In genomic region chr14:47674546-47675238, GRCh38 we compare ENCODE assay signal across 12 cellular contexts. TPM values are rescaled to one million over a fixed set of nuclear protein-coding genes. Genes with fewer than 3 reads are reported as not detected.
DNase-seq lines count a peak whose midpoint lies in the region; ATAC-seq, FAIRE-seq and TF ChIP-seq lines count a peak whose summit lies in the region.
"Had no signal": no experiment of that assay in that cellular context is flagged by ENCODE, and none has a peak within 500 bp of the region (broad histone marks: within the 10 kb centered on the region; RNA-seq: fewer than 3 reads in every experiment).

No MANE protein-coding gene starts in this region.

- H3K36me3 ChIP-seq in H1 (ENCODE audit: control insufficient read depth in 2 of 4, insufficient read depth in 4 of 4, low read length in 3 of 4) = no peaks in the 10 kb centered on the region
- H3K36me3 ChIP-seq: pancreas had no signal

- CTCF ChIA-PET in H1 (lab: Charles Lee; ENCODE audit: partially characterized antibody) = no interaction called here

- TF ChIP-seq EP300 in H1 (IDR thresholded peaks at IDR 0.05; ENCODE audit: borderline replicate concordance in 1 of 2, low read depth in 2 of 2, low read length in 2 of 2) = no peak

- ATAC-seq in GM19455 (IDR thresholded peaks at IDR 0.05; ENCODE audit: unreplicated experiment) (no peak), natural killer cell (no peak)

- H3K27me3 Mint-ChIP-seq in nephron progenitor cell (ENCODE audit: low read depth, poor library complexity) (peaks cover 74% of the 10 kb centered on the region), natural killer cell (ENCODE audit: low read depth in 2 of 2) (peaks cover 11 to 26% of the 10 kb centered on the region in 2 donors)

- DNase-seq in ACHN (peak; percentile 36), HPDE6-E6E7 (ENCODE audit: extremely low spot score) (peak; percentile 3), H1 (ENCODE audit: low read depth in 1 of 2, low spot score in 2 of 2) (peak in 1 of 2 experiments; percentile 75), nephron progenitor cell (peak; percentile 62), natural killer cell (no peak), erythroblast (lab: John Stamatoyannopoulos, UW) (no peak), NCI-H146 treated with DMSO at 0.1 percent for 48 hours (lab: John Stamatoyannopoulos, UW; ENCODE audit: unreplicated experiment) (no peak)
- DNase-seq: DND-41; OCI-M1; stimulated activated naive CD8-positive, alpha-beta T cell treated with anti-CD3 and anti-CD28 coated beads, Interleukin-15, Interleukin-2, amounts not matched to agents 100 U/mL and 50 U/mL, for 24 hours had no signal

- peaks cover 27% of the 10 kb centered on the region for H3K4me1 Mint-ChIP-seq in nephron progenitor cell
- H3K4me1 Mint-ChIP-seq in natural killer cell = no peaks in the 10 kb centered on the region

- H4K5ac ChIP-seq in H1 (ENCODE audit: insufficient read length, low read depth, low read length) = no peak overlapping the region

- 0 out of 2 replicates have a peak overlapping the region, but pooled peaks have one; percentile 65 for H2BK15ac ChIP-seq in H1 (ENCODE audit: low read length)

- H3K4me1 ChIP-seq in H1 (replicated peaks in 1 of 4; ENCODE audit: control insufficient read depth in 3 of 4, insufficient read depth in 4 of 4, low read length in 3 of 4) = peaks cover 0 to 6% (median 0%) of the 10 kb centered on the region in 4 experiments; a peak in 3 of 7 replicates
- H3K4me1 ChIP-seq: pancreas had no signal

- TF ChIP-seq CTCF in H1 (IDR thresholded peaks at IDR 0.05; ENCODE audit: control extremely low read depth in 1 of 3, insufficient read depth in 1 of 3, low read depth in 1 of 3, low read length in 3 of 3) = no peak
- TF ChIP-seq CTCF in nephron progenitor cell (IDR thresholded peaks at IDR 0.05) = no peak
- TF ChIP-seq CTCF in natural killer cell (IDR thresholded peaks at IDR 0.05) = no peak

- no peak for TF ChIP-seq RAD21 in H1 (IDR thresholded peaks at IDR 0.05 in 1 of 2, conservative IDR thresholded peaks at IDR 0.05 in 1 of 2; ENCODE audit: low read depth in 2 of 2, low read length in 2 of 2)

- H2BK12ac ChIP-seq in H1 (ENCODE audit: low read depth, low read length) = peak overlapping the region; percentile 69; the same call in 1 of the 2 replicates

- peaks cover 3 to 6% of the 10 kb centered on the region in 2 experiments for H4K20me1 ChIP-seq in H1 (replicated peaks in 1 of 2; ENCODE audit: control insufficient read depth in 1 of 2, insufficient read depth in 2 of 2, low read length in 2 of 2)

- H3K4me2 ChIP-seq in H1 (ENCODE audit: insufficient read depth in 1 of 2, low read depth in 2 of 2, low read length in 2 of 2) = peak overlapping the region; percentile 93 to 100

- no peak overlapping the region for H3K23ac ChIP-seq in H1 (ENCODE audit: insufficient read length)

- no peak for FAIRE-seq in H1 (lab: Jason Lieb, UNC)
- FAIRE-seq: pancreas had no signal

- H2BK120ac ChIP-seq in H1 (replicated peaks; ENCODE audit: low read depth, low read length) = no peak overlapping the region

- in situ Hi-C loops in ACHN (cut with HindIII; ENCODE audit: low pct_ligation_motif_present, low pct_unique_long_range_greater_than_20kb, low sequenced_read_pairs) = no loop called here

- no peak overlapping the region for H2AK5ac ChIP-seq in H1 (ENCODE audit: low read depth, low read length)

- H3K4me3 Mint-ChIP-seq in nephron progenitor cell (peak overlapping the region; percentile 92), natural killer cell (no peak overlapping the region)

- no peaks in the 10 kb centered on the region for H3K9me3 ChIP-seq in H1 (ENCODE audit: insufficient read depth in 2 of 2, low read depth in 1 of 2, low read length in 1 of 2)
- H3K9me3 ChIP-seq: pancreas had no signal

- intact Hi-C loops in natural killer cell (cut with micrococcal nuclease) = no loop called here

- H2BK20ac ChIP-seq in H1 (ENCODE audit: low read length) = no peak overlapping the region

- WGBS in H1 (ENCODE audit: extremely low coverage in 1 of 2, insufficient coverage in 1 of 2, insufficient read length in 1 of 2, insufficient replicate concordance in 2 of 2, low coverage in 1 of 2, low lambda C conversion rate in 2 of 2, missing lambda C conversion rate in 1 of 2), 2 experiments = 2% methylated on average over 45 of the region's 71 CpGs; no CpG with 5 or more reads in 1 of the 2 experiments

- TF ChIP-seq POLR2A in H1 (IDR thresholded peaks at IDR 0.05; ENCODE audit: control extremely low read depth in 1 of 2, low read depth in 2 of 2, low read length in 2 of 2) = no peak
- TF ChIP-seq POLR2A in erythroblast (IDR thresholded peaks at IDR 0.05; ENCODE audit: low read length) = no peak

- H3K9ac ChIP-seq in H1 (replicated peaks in 1 of 4; ENCODE audit: extremely low read depth in 1 of 4, low read depth in 3 of 4, low read length in 3 of 4) = no peak overlapping the region; a peak in 1 of 7 replicates

- H2AFZ ChIP-seq in H1 (ENCODE audit: low read length) = peak overlapping the region; percentile 89; the same call in 1 of the 2 replicates

- H4K8ac ChIP-seq in H1 (ENCODE audit: extremely low read depth, insufficient read depth, low read length) = no peak overlapping the region

- H3K56ac ChIP-seq in H1 (replicated peaks; ENCODE audit: insufficient read length, low read depth, low read length) = no peak overlapping the region

- peak overlapping the region; percentile 63; the same call in 1 of the 2 replicates for H3K18ac ChIP-seq in H1 (ENCODE audit: extremely low read depth, low read length)

- H3K79me1 ChIP-seq in H1 (ENCODE audit: low read depth, low read length) = no peaks in the 10 kb centered on the region

- no peaks in the 10 kb centered on the region for H3K79me2 ChIP-seq in H1 (ENCODE audit: control insufficient read depth in 1 of 2, insufficient read depth in 2 of 2, low read length in 2 of 2)

- H2BK5ac ChIP-seq in H1 (ENCODE audit: low read depth, low read length) = no peak overlapping the region; the same call in 1 of the 2 replicates

- H3K27me3 ChIP-seq in H1 (replicated peaks in 1 of 4; ENCODE audit: control insufficient read depth in 3 of 4, extremely low read depth in 1 of 4, insufficient read depth in 3 of 4, low read length in 3 of 4) = peaks cover 22 to 52% (median 43%) of the 10 kb centered on the region in 4 experiments

- no peak overlapping the region for H3K4ac ChIP-seq in H1 (replicated peaks; ENCODE audit: insufficient read length, low read depth, low read length)

- H3K36me3 Mint-ChIP-seq in nephron progenitor cell (ENCODE audit: low read depth) = no peaks in the 10 kb centered on the region
- H3K36me3 Mint-ChIP-seq in natural killer cell = no peaks in the 10 kb centered on the region

- no peak overlapping the region for H3K14ac ChIP-seq in H1 (ENCODE audit: insufficient read length)

- H3K9me3 Mint-ChIP-seq in nephron progenitor cell (no peaks in the 10 kb centered on the region), natural killer cell (peaks cover 0 to 3% of the 10 kb centered on the region in 2 donors)

- H3K4me3 ChIP-seq in H1 (ENCODE audit: extremely low read depth in 1 of 4, insufficient read depth in 2 of 4, low read depth in 3 of 4, low read length in 4 of 4) = peak overlapping the region; percentile 56 to 81 (median 69)

- H3K27ac Mint-ChIP-seq in nephron progenitor cell (no peak overlapping the region), natural killer cell (no peak overlapping the region)

- H3K27ac ChIP-seq in H1 (ENCODE audit: low read depth, low read length) = no peak overlapping the region
- H3K27ac ChIP-seq: pancreas had no signal

- peaks cover 20% of the 10 kb centered on the region; the same call in 1 of the 2 replicates for H3K23me2 ChIP-seq in H1 (ENCODE audit: low read depth, low read length)

- POLR2A ChIA-PET in H1 (lab: Charles Lee; ENCODE audit: partially characterized antibody) = no interaction called here

- no peak overlapping the region for H4K91ac ChIP-seq in H1 (replicated peaks; ENCODE audit: insufficient read length, low read length)

TF ChIP-seq in H1, 55 proteins besides CTCF, POLR2A, EP300 and RAD21 (continues in another document):
- TF ChIP-seq KDM1A (IDR thresholded peaks at IDR 0.05; ENCODE audit: borderline replicate concordance, low read length) (no peak), CREB1 (IDR thresholded peaks at IDR 0.05) (no peak), SP1 (IDR thresholded peaks at IDR 0.05; ENCODE audit: low read depth, low read length) (no peak), RNF2 (IDR thresholded peaks at IDR 0.05; ENCODE audit: borderline replicate concordance, low read depth, low read length, missing control alignments, poor library complexity, severe bottlenecking) (peak; percentile 61), GABPA (IDR thresholded peaks at IDR 0.05; ENCODE audit: borderline replicate concordance, insufficient read depth, low read length) (no peak), RBBP5 (IDR thresholded peaks at IDR 0.05; ENCODE audit: borderline replicate concordance, low read depth, low read length) (peak; percentile 68), TAF7 (optimal IDR thresholded peaks at IDR 0.05; ENCODE audit: borderline replicate concordance, low read depth, low read length) (no peak), SP4 (IDR thresholded peaks at IDR 0.05; ENCODE audit: low read length) (no peak), NRF1 (IDR thresholded peaks at IDR 0.05; ENCODE audit: low read depth, low read length) (no peak)
- TF ChIP-seq, protein P1, sequence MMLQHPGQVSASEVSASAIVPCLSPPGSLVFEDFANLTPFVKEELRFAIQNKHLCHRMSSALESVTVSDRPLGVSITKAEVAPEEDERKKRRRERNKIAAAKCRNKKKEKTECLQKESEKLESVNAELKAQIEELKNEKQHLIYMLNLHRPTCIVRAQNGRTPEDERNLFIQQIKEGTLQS (IDR thresholded peaks at IDR 0.05; ENCODE audit: insufficient read depth, low read depth, low read length) = no peak
- TF ChIP-seq, protein P2, sequence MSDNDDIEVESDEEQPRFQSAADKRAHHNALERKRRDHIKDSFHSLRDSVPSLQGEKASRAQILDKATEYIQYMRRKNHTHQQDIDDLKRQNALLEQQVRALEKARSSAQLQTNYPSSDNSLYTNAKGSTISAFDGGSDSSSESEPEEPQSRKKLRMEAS (IDR thresholded peaks at IDR 0.05) = no peak

RNA-seq across cellular contexts. Expression of gene MDGA2, which starts 0.7 kb away (rescaled TPM):
- total RNA-seq in H1 (2021; fragmentation: NEBNext Ultra II Directional; extraction: Animal tissue kit (Norgen Biotek cat#: 25700)) = 0.69 and 1.1 TPM in 2 replicates
- polyA plus RNA-seq in H1 (2011; rRNA removed) = 0.02 and 0.11 TPM in 2 replicates
- 0.06 TPM for polyA plus RNA-seq in H1 (2011; cell fraction: cytosol; rRNA removed)
- 0.13 TPM for polyA plus RNA-seq in H1 (2011; cell fraction: nucleus; rRNA removed)
- polyA plus RNA-seq in H1 (2012, experiment 1 of 2) = 0.25 to 0.90 TPM (median 0.29 TPM) in 4 replicates
- not detected for polyA plus RNA-seq in H1 (2012, experiment 2 of 2)
- 0.30 TPM for polyA plus RNA-seq in H1 (2013, experiment 1 of 2)
- 0.31 TPM for polyA plus RNA-seq in H1 (2013, experiment 2 of 2)
- polyA minus RNA-seq in H1 (2011; rRNA and poly(A)+ RNA removed) = 0.98 and 1.0 TPM in 2 replicates
- not detected for polyA minus RNA-seq in H1 (2011; cell fraction: cytosol; rRNA and poly(A)+ RNA removed)
- polyA minus RNA-seq in H1 (2011; cell fraction: nucleus; rRNA and poly(A)+ RNA removed) = 1.3 TPM
- not detected for total RNA-seq in natural killer cell
- total RNA-seq: pancreas had no signal
- polyA plus RNA-seq: pancreas had no signal

Comparison
In these comparisons a context has a peak if more than half of its experiments do, and no peak if none do; other contexts are left out.
1. DNase-seq: peak in ACHN (single experiment), HPDE6-E6E7 (single experiment) and nephron progenitor cell (single experiment); none in natural killer cell (single experiment), erythroblast (0 of 2) and NCI-H146 treated with DMSO at 0.1 percent for 48 hours (single experiment).